ENCODE assay signal across 1 cellular context in genomic region chr21:33895356-33895755, GRCh38.
TF ChIP-seq lines count a peak whose summit lies in the region.

No MANE protein-coding gene starts in this region.

TF ChIP-seq in HEK293, 187 proteins besides CTCF, POLR2A, EP300 and RAD21 (continued from another document):
- TF ChIP-seq ZNF148 (tag by site-specific recombination; IDR thresholded peaks at IDR 0.05; ENCODE audit: borderline replicate concordance) (0 out of 2 replicates have a peak, but pooled peaks have one; percentile 36), ZNF423 (tag by site-specific recombination; IDR thresholded peaks at IDR 0.05) (0 out of 2 replicates have a peak, but pooled peaks have one; percentile 39), ZNF549 (tag by site-specific recombination; IDR thresholded peaks at IDR 0.05) (no peak), ZNF654 (tag by site-specific recombination; IDR thresholded peaks at IDR 0.05; ENCODE audit: low read depth) (no peak), SETDB1 (IDR thresholded peaks at IDR 0.05; ENCODE audit: insufficient read length, low read length) (no peak), ZNF707 (tag by site-specific recombination; IDR thresholded peaks at IDR 0.05) (0 out of 2 replicates have a peak, but pooled peaks have one; percentile 44), PRDM1 (tag by site-specific recombination; IDR thresholded peaks at IDR 0.05) (no peak), ZFP41 (tag by site-specific recombination; IDR thresholded peaks at IDR 0.05; ENCODE audit: borderline replicate concordance) (peak; percentile 61; the same call in 1 of the 2 replicates), ZFHX2 (tag by site-specific recombination; conservative IDR thresholded peaks at IDR 0.05) (no peak), ZNF585B (tag by site-specific recombination; IDR thresholded peaks at IDR 0.05) (peak; percentile 7; the same call in 1 of the 2 replicates), GLI4 (tag by site-specific recombination; IDR thresholded peaks at IDR 0.05) (peak; percentile 32; the same call in 1 of the 2 replicates), ZNF16 (tag by site-specific recombination; IDR thresholded peaks at IDR 0.05; ENCODE audit: low read depth) (no peak), KLF17 (tag by site-specific recombination; IDR thresholded peaks at IDR 0.05) (no peak), MYNN (tag by site-specific recombination; IDR thresholded peaks at IDR 0.05; ENCODE audit: borderline replicate concordance) (no peak)
- TF ChIP-seq, protein P1, sequence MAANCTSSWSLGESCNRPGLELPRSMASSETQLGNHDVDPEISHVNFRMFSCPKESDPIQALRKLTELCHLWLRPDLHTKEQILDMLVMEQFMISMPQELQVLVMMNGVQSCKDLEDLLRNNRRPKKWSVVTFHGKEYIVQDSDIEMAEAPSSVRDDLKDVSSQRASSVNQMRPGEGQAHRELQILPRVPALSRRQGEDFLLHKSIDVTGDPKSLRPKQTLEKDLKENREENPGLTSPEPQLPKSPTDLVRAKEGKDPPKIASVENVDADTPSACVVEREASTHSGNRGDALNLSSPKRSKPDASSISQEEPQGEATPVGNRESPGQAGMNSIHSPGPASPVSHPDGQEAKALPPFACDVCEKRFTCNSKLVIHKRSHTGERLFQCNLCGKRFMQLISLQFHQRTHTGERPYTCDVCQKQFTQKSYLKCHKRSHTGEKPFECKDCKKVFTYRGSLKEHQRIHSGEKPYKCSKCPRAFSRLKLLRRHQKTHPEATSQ (tag by site-specific recombination; IDR thresholded peaks at IDR 0.05) = 0 out of 2 replicates have a peak, but pooled peaks have one; percentile 9
TF ChIP-seq in HEK293: peak in this region for 13.
